ENCODE assay signal across 17 cellular contexts in the genomic region with DNA sequence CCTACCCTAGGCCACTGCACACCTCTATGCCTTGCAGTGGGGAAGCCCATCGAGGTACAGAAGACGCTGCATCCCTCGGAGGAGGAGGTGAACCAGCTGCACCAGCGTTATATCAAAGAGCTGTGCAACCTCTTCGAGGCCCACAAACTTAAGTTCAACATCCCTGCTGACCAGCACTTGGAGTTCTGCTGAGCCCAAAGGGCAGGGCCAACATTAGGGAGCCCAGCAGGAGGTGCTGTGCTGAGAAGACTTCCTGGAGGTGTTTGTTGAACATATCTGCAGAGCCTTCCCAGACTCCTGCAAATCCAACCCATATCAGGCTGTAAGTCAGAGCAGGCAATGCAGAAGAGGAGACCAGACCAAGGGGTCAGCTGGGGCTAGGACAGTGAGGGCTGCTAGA. TPM values are rescaled to one million over a fixed set of nuclear protein-coding genes. Genes with fewer than 3 reads are reported as not detected.
DNase-seq lines count a peak whose midpoint lies in the region; ATAC-seq, FAIRE-seq and TF ChIP-seq lines count a peak whose summit lies in the region.
"Had no signal": no experiment of that assay in that cellular context is flagged by ENCODE, and none has a peak within 500 bp of the region (broad histone marks: within the 10 kb centered on the region; RNA-seq: fewer than 3 reads in every experiment).

No MANE protein-coding gene starts in this region.

- 96% methylated on average over 4 of the region's 5 CpGs for WGBS in HepG2 (ENCODE audit: low lambda C conversion rate)
- 100% methylated on average over 5 of the region's 5 CpGs for WGBS in right lobe of liver (ENCODE audit: insufficient coverage, low coverage, low lambda C conversion rate, missing lambda C conversion rate)

- no peak overlapping the region for H3K4me3 ChIP-seq in HepG2 (replicated peaks in 1 of 3; ENCODE audit: insufficient read depth in 1 of 3, low read depth in 2 of 3, low read length in 3 of 3)
- H3K4me3 ChIP-seq in right lobe of liver, result no peak overlapping the region
- no peak overlapping the region for H3K4me3 ChIP-seq in NB4 (ENCODE audit: low read depth, low read length)
- H3K4me3 ChIP-seq in bronchial epithelial cell (ENCODE audit: low read depth, low read length), result no peak overlapping the region
- H3K4me3 ChIP-seq: BLaER1 had no signal

- TF ChIP-seq EP300 in HepG2 (IDR thresholded peaks at IDR 0.05; ENCODE audit: low read depth in 2 of 2, low read length in 2 of 2), result no peak
- TF ChIP-seq EP300 in HepG2 (CRISPR knock-in tag; IDR thresholded peaks at IDR 0.05; ENCODE audit: borderline replicate concordance), result no peak

- no peak for ATAC-seq in HepG2
- ATAC-seq in right lobe of liver, result no peak
- ATAC-seq: HCT116 had no signal

- in situ Hi-C loops in HepG2 (cut with HindIII; ENCODE audit: extremely low pct_ligation_motif_present, low pct_unique_long_range_greater_than_20kb), result no loop called here

- no peak for TF ChIP-seq RAD21 in HepG2 (CRISPR knock-in tag; IDR thresholded peaks at IDR 0.05)

- DNase-seq in HepG2 (ENCODE audit: low spot score), result no peak
- no peak for DNase-seq in right lobe of liver
- no peak for DNase-seq in NB4 (ENCODE audit: low read depth)
- DNase-seq in bronchial epithelial cell (ENCODE audit: low read depth), result no peak
- no peak for DNase-seq in activated gamma-delta T cell (lab: John Stamatoyannopoulos, UW)
- DNase-seq in activated gamma-delta T cell treated with Interleukin-2 at 50 U/mL for 16 hours, result no peak
- DNase-seq in HCEC 1CT, result no peak
- DNase-seq: Caco-2; CD8-positive, alpha-beta memory T cell; DND-41; GF-D8; KG1 had no signal

- H3K9ac ChIP-seq in HepG2 (ENCODE audit: insufficient read depth, low read depth, low read length), result no peak overlapping the region
- H3K9ac ChIP-seq: BLaER1 had no signal

- CTCF ChIA-PET in HepG2 (lab: Yijun Ruan, JAX; ENCODE audit: low intra/inter-chr PET ratio, low total read pairs), result no interaction called here

- TF ChIP-seq POLR2A in HepG2 (IDR thresholded peaks at IDR 0.05; ENCODE audit: insufficient read depth in 1 of 2, low read depth in 2 of 2, low read length in 2 of 2), result no peak
- TF ChIP-seq POLR2A in right lobe of liver (IDR thresholded peaks at IDR 0.05), result no peak
- TF ChIP-seq POLR2A in NB4 (IDR thresholded peaks at IDR 0.05; ENCODE audit: extremely low read depth, insufficient read length), result no peak

- POLR2A ChIA-PET in HepG2 (lab: Yijun Ruan, JAX), result interaction anchor here (1.3 kb wide), 1 partner anchor 12 kb away, joined by 3 read pairs; no protein-coding TSS in a partner anchor

- peaks cover 30% of the 10 kb centered on the region for H3K4me1 ChIP-seq in HepG2 (ENCODE audit: insufficient read depth, low read length)
- H3K4me1 ChIP-seq in right lobe of liver, result peaks cover 0 to 33% (median 15%) of the 10 kb centered on the region in 4 donors

- TF ChIP-seq CTCF in HepG2 (CRISPR knock-in tag; IDR thresholded peaks at IDR 0.05) (0 out of 2 replicates have a peak, but pooled peaks have one; percentile 7), right lobe of liver (IDR thresholded peaks at IDR 0.05) (no peak), NB4 (IDR thresholded peaks at IDR 0.05; ENCODE audit: low read depth, low read length) (peak; percentile 10), bronchial epithelial cell (IDR thresholded peaks at IDR 0.05; ENCODE audit: insufficient read depth, low read length, severe bottlenecking) (no peak)

- peaks cover 5 to 16% of the 10 kb centered on the region in 2 experiments; a peak in 2 of 5 replicates for H3K36me3 ChIP-seq in HepG2 (replicated peaks in 1 of 2; ENCODE audit: control insufficient read depth in 1 of 2, insufficient read depth in 2 of 2, low read length in 2 of 2)
- H3K36me3 ChIP-seq in right lobe of liver, result peaks cover 0 to 41% (median 11%) of the 10 kb centered on the region in 4 donors
- no peaks in the 10 kb centered on the region for H3K36me3 ChIP-seq in bronchial epithelial cell (ENCODE audit: control insufficient read depth, insufficient read depth, low read length)
- H3K36me3 ChIP-seq: BLaER1 had no signal

- no peaks in the 10 kb centered on the region for H4K20me1 ChIP-seq in HepG2 (ENCODE audit: insufficient read depth, low read length)
- H4K20me1 ChIP-seq: BLaER1 had no signal

- intact Hi-C loops in HepG2 (cut with micrococcal nuclease; ENCODE audit: unreplicated experiment), result no loop called here
- intact Hi-C loops in right lobe of liver (cut with DNase I), result no loop called here

- FAIRE-seq in HepG2 (lab: Jason Lieb, UNC) (no peak), bronchial epithelial cell (lab: Jason Lieb, UNC) (peak; percentile 32)
- FAIRE-seq: A204.1, H1 had no signal

- BruUV-seq in HepG2 (replicated peaks; lab: Mats Ljungman, UMichigan), result no TSS peak

- H3K4me2 ChIP-seq in HepG2 (ENCODE audit: low read depth, low read length), result no peak overlapping the region
- H3K4me2 ChIP-seq: BLaER1 had no signal

- H3K79me2 ChIP-seq in HepG2 (ENCODE audit: insufficient read depth, low read length), result no peaks in the 10 kb centered on the region

- H3K27ac ChIP-seq in HepG2 (ENCODE audit: extremely low read length, insufficient read depth, low read length), result no peak overlapping the region
- no peak overlapping the region for H3K27ac ChIP-seq in right lobe of liver
- H3K27ac ChIP-seq: BLaER1, HL-60 had no signal

- no peak overlapping the region for H2AFZ ChIP-seq in HepG2 (ENCODE audit: low read length)

- H3K9me3 ChIP-seq in HepG2 (ENCODE audit: low read length), result no peaks in the 10 kb centered on the region
- H3K9me3 ChIP-seq in right lobe of liver, result no peaks in the 10 kb centered on the region
- H3K9me3 ChIP-seq: BLaER1 had no signal

- H3K27me3 ChIP-seq in HepG2 (ENCODE audit: control insufficient read depth in 1 of 2, insufficient read depth in 2 of 2, low read length in 2 of 2), result no peaks in the 10 kb centered on the region
- H3K27me3 ChIP-seq in right lobe of liver, result no peaks in the 10 kb centered on the region
- H3K27me3 ChIP-seq in bronchial epithelial cell (ENCODE audit: control insufficient read depth, insufficient read depth, low read length), result no peaks in the 10 kb centered on the region
- H3K27me3 ChIP-seq: BLaER1 had no signal

TF ChIP-seq in HepG2, 621 proteins besides CTCF, POLR2A, EP300 and RAD21 (continues in another document):
- no peak for TF ChIP-seq FOXK2 (IDR thresholded peaks at IDR 0.05)
- no peak for TF ChIP-seq WIZ (CRISPR knock-in tag; IDR thresholded peaks at IDR 0.05)
- TF ChIP-seq RBM22 (optimal IDR thresholded peaks at IDR 0.05; ENCODE audit: low read length), result peak; percentile 37
- no peak for TF ChIP-seq SRF (IDR thresholded peaks at IDR 0.05; ENCODE audit: low read depth, low read length)

RNA-seq across cellular contexts. Expression of gene MOGAT2, which starts 13.5 kb away (rescaled TPM):
- total RNA-seq in HepG2 (2016; rRNA removed; fragmentation: Illumina TruSeq; extraction: Trizol) (27.2 and 27.8 TPM in 2 replicates), right lobe of liver (100 to 1,000 TPM in 3 of 6 experiments, 10 to 100 TPM in 3; 24.3 to 164 (median 100) TPM), bronchial epithelial cell (not detected in 2 replicates)
- 4.8 and 5.4 TPM in 2 replicates for total RNA-seq in HepG2 (2016; cell fraction: cytosol; rRNA removed; fragmentation: Illumina TruSeq; extraction: Trizol; ENCODE audit: low read depth)
- 22.9 and 26.8 TPM in 2 replicates for total RNA-seq in HepG2 (2016; cell fraction: insoluble cytoplasmic fraction; rRNA removed; fragmentation: Illumina TruSeq; extraction: Trizol)
- total RNA-seq in HepG2 (2016; cell fraction: membrane; rRNA removed; fragmentation: Illumina TruSeq; extraction: Trizol), result 15.9 and 17.2 TPM in 2 replicates
- total RNA-seq in HepG2 (2016; cell fraction: nucleus; rRNA removed; fragmentation: Illumina TruSeq; extraction: Trizol), result 23.2 and 30.7 TPM in 2 replicates
- 27.8 and 30.0 TPM in 2 replicates for polyA plus RNA-seq in HepG2 (2011; rRNA removed)
- 25.4 and 28.6 TPM in 2 replicates for polyA plus RNA-seq in HepG2 (2011; cell fraction: cytosol; rRNA removed)
- 30.4 and 30.7 TPM in 2 replicates for polyA plus RNA-seq in HepG2 (2011; cell fraction: nucleus; rRNA removed)
- polyA plus RNA-seq in HepG2 (2012), result 9.6 and 16.8 TPM in 2 replicates
- polyA plus RNA-seq in HepG2 (2016; cell fraction: cytosol; fragmentation: Illumina TruSeq; extraction: Trizol; ENCODE audit: low read depth), result 3.9 and 4.1 TPM in 2 replicates
- polyA plus RNA-seq in HepG2 (2016; cell fraction: insoluble cytoplasmic fraction; fragmentation: Illumina TruSeq; extraction: Trizol; ENCODE audit: low read depth), result 23.3 and 25.4 TPM in 2 replicates
- polyA plus RNA-seq in HepG2 (2016; cell fraction: membrane; fragmentation: Illumina TruSeq; extraction: Trizol; ENCODE audit: low read depth), result 10.3 and 11.1 TPM in 2 replicates
- 45.1 and 45.8 TPM in 2 replicates for polyA plus RNA-seq in HepG2 (2016; cell fraction: nucleus; fragmentation: Illumina TruSeq; extraction: Trizol; ENCODE audit: insufficient read depth, low read depth)
- 0.12 and 81.9 TPM in 2 replicates for polyA minus RNA-seq in HepG2 (2011; rRNA and poly(A)+ RNA removed; ENCODE audit: low replicate concordance)
- polyA minus RNA-seq in HepG2 (2011; cell fraction: cytosol; rRNA and poly(A)+ RNA removed), result 16.4 and 16.5 TPM in 2 replicates
- polyA minus RNA-seq in HepG2 (2011; cell fraction: nucleus; rRNA and poly(A)+ RNA removed), result 29.9 and 35.7 TPM in 2 replicates
- total RNA-seq: CD8-positive, alpha-beta memory T cell; H1 had no signal
- polyA plus RNA-seq: CD8-positive, alpha-beta memory T cell; H1 had no signal

RNA-seq across cellular contexts. Expression of gene DGAT2, which starts 37.5 kb away (rescaled TPM):
- total RNA-seq in HepG2 (2016; rRNA removed; fragmentation: Illumina TruSeq; extraction: Trizol) (39.4 and 65.6 TPM in 2 replicates), right lobe of liver (100 to 1,000 TPM in 5 of 6 experiments, 10 to 100 TPM in 1; 33.1 to 166 (median 124) TPM), bronchial epithelial cell (2.6 and 23.2 TPM in 2 replicates)
- 13.6 and 17.8 TPM in 2 replicates for total RNA-seq in HepG2 (2016; cell fraction: cytosol; rRNA removed; fragmentation: Illumina TruSeq; extraction: Trizol; ENCODE audit: low read depth)
- 37.7 and 67.0 TPM in 2 replicates for total RNA-seq in HepG2 (2016; cell fraction: insoluble cytoplasmic fraction; rRNA removed; fragmentation: Illumina TruSeq; extraction: Trizol)
- 33.7 and 43.0 TPM in 2 replicates for total RNA-seq in HepG2 (2016; cell fraction: membrane; rRNA removed; fragmentation: Illumina TruSeq; extraction: Trizol)
- 51.0 and 57.6 TPM in 2 replicates for total RNA-seq in HepG2 (2016; cell fraction: nucleus; rRNA removed; fragmentation: Illumina TruSeq; extraction: Trizol)
- 39.0 and 47.6 TPM in 2 replicates for polyA plus RNA-seq in HepG2 (2011; rRNA removed)
- 38.9 and 41.0 TPM in 2 replicates for polyA plus RNA-seq in HepG2 (2011; cell fraction: cytosol; rRNA removed)
- polyA plus RNA-seq in HepG2 (2011; cell fraction: nucleus; rRNA removed), result 13.1 and 13.7 TPM in 2 replicates
- 15.7 and 19.7 TPM in 2 replicates for polyA plus RNA-seq in HepG2 (2012)
- 13.9 and 19.4 TPM in 2 replicates for polyA plus RNA-seq in HepG2 (2016; cell fraction: cytosol; fragmentation: Illumina TruSeq; extraction: Trizol; ENCODE audit: low read depth)
- 39.1 and 40.5 TPM in 2 replicates for polyA plus RNA-seq in HepG2 (2016; cell fraction: insoluble cytoplasmic fraction; fragmentation: Illumina TruSeq; extraction: Trizol; ENCODE audit: low read depth)
- polyA plus RNA-seq in HepG2 (2016; cell fraction: membrane; fragmentation: Illumina TruSeq; extraction: Trizol; ENCODE audit: low read depth), result 26.5 and 38.6 TPM in 2 replicates
- 85.2 and 85.5 TPM in 2 replicates for polyA plus RNA-seq in HepG2 (2016; cell fraction: nucleus; fragmentation: Illumina TruSeq; extraction: Trizol; ENCODE audit: insufficient read depth, low read depth)
- polyA minus RNA-seq in HepG2 (2011; rRNA and poly(A)+ RNA removed; ENCODE audit: low replicate concordance), result 9.8 and 63.2 TPM in 2 replicates
- polyA minus RNA-seq in HepG2 (2011; cell fraction: cytosol; rRNA and poly(A)+ RNA removed), result 11.2 and 11.5 TPM in 2 replicates
- 9.3 and 9.8 TPM in 2 replicates for polyA minus RNA-seq in HepG2 (2011; cell fraction: nucleus; rRNA and poly(A)+ RNA removed)
- polyA plus RNA-seq: CD8-positive, alpha-beta memory T cell had no signal

Comparison
In these comparisons a context has a peak if more than half of its experiments do, and no peak if none do; other contexts are left out.
1. CTCF ChIP-seq: peak in HepG2 (single experiment) and NB4 (single experiment); none in right lobe of liver (0 of 4) and bronchial epithelial cell (single experiment).